In genomic region chr2:12331698-12332097, GRCh38 we compare ENCODE assay signal across 22 cellular contexts.
DNase-seq lines count a peak whose midpoint lies in the region; ATAC-seq, FAIRE-seq and TF ChIP-seq lines count a peak whose summit lies in the region.
"Had no signal": no experiment of that assay in that cellular context is flagged by ENCODE, and none has a peak within 500 bp of the region (broad histone marks: within the 10 kb centered on the region; RNA-seq: fewer than 3 reads in every experiment).

No MANE protein-coding gene starts in this region.

- H3K36me3 ChIP-seq in SK-N-SH (replicated peaks in 1 of 2; ENCODE audit: control insufficient read depth in 1 of 2, insufficient read depth in 2 of 2, low read length in 1 of 2) (no peaks in the 10 kb centered on the region), HEK293 (ENCODE audit: control insufficient read depth in 2 of 2, insufficient read depth in 1 of 2, low read length in 2 of 2) (no peaks in the 10 kb centered on the region), K562 (ENCODE audit: control insufficient read depth, insufficient read depth, low read length) (peaks cover 19% of the 10 kb centered on the region)
- H3K36me3 ChIP-seq: BLaER1 treated with 17β-estradiol and CSF1 and Interleukin-3, amounts not matched to agents 10 nM and 100 nM had no signal

- H3K9ac ChIP-seq in SK-N-SH = no peak overlapping the region
- H3K9ac ChIP-seq in K562 (ENCODE audit: insufficient read depth in 1 of 2, low read depth in 2 of 2, low read length in 2 of 2) = no peak overlapping the region
- H3K9ac ChIP-seq: BLaER1 treated with 17β-estradiol and CSF1 and Interleukin-3, amounts not matched to agents 10 nM and 100 nM had no signal

- TF ChIP-seq RAD21 in SK-N-SH (IDR thresholded peaks at IDR 0.05; ENCODE audit: low read length) = no peak
- TF ChIP-seq RAD21 in K562 (CRISPR knock-in tag; conservative IDR thresholded peaks at IDR 0.05 in 1 of 2, IDR thresholded peaks at IDR 0.05 in 1 of 2) = no peak

- H3K9me3 Mint-ChIP-seq in activated T-helper 17 cell treated with anti-CD3 and anti-CD28 coated beads, Interleukin-2, amount 50 U/mL, for 72 hours = peaks cover 3% of the 10 kb centered on the region
- no peaks in the 10 kb centered on the region for H3K9me3 Mint-ChIP-seq in activated naive CD8-positive, alpha-beta T cell treated with anti-CD3 and anti-CD28 coated beads for 36 hours
- H3K9me3 Mint-ChIP-seq: CD4-positive, alpha-beta T cell; CD8-positive, alpha-beta T cell had no signal

- in situ Hi-C loops in K562 (cut with MboI) = no loop called here

- H3K4me2 ChIP-seq in SK-N-SH = no peak overlapping the region
- H3K4me2 ChIP-seq in K562 (ENCODE audit: insufficient read depth, low read length) = no peak overlapping the region
- H3K4me2 ChIP-seq: A549; BLaER1 treated with 17β-estradiol and CSF1 and Interleukin-3, amounts not matched to agents 10 nM and 100 nM had no signal

- CTCF ChIA-PET in SK-N-SH (lab: Yijun Ruan, JAX) (interaction anchor here (0.7 to 1.6 kb wide), 4 partner anchors 9 to 385 kb away, joined by 3 to 4 read pairs (median 4); partner anchors contain the start of gene TRIB2), HEK293 (lab: Yijun Ruan, JAX) (no interaction called here), K562 (lab: Yijun Ruan, JAX; ENCODE audit: low intra/inter-chr PET ratio) (no interaction called here)

- peaks cover 4 to 8% of the 10 kb centered on the region in 2 experiments; a peak in 3 of 4 replicates for H3K4me1 ChIP-seq in SK-N-SH (ENCODE audit: control insufficient read depth in 1 of 2, insufficient read depth in 2 of 2, low read depth in 1 of 2, low read length in 1 of 2)
- H3K4me1 ChIP-seq in HEK293 (ENCODE audit: control insufficient read depth, insufficient read depth, low read length) = no peaks in the 10 kb centered on the region
- no peaks in the 10 kb centered on the region; a peak in 1 of 5 replicates for H3K4me1 ChIP-seq in K562 (replicated peaks in 1 of 2; ENCODE audit: control insufficient read depth in 2 of 2, insufficient read depth in 2 of 2, low read length in 2 of 2)
- H3K4me1 ChIP-seq: A549, Caco-2 had no signal

- no peak for TF ChIP-seq POLR2A in K562 (conservative IDR thresholded peaks at IDR 0.05)

- TF ChIP-seq CTCF in SK-N-SH (IDR thresholded peaks at IDR 0.05) (no peak), HEK293 (tag by site-specific recombination; IDR thresholded peaks at IDR 0.05) (no peak), K562 (IDR thresholded peaks at IDR 0.05 in 2 of 3, conservative IDR thresholded peaks at IDR 0.05 in 1 of 3; ENCODE audit: insufficient read depth in 2 of 3, low read depth in 1 of 3, low read length in 3 of 3) (no peak)

- H3F3A ChIP-seq in SK-N-SH (replicated peaks; ENCODE audit: insufficient read depth) = no peaks in the 10 kb centered on the region

- H3K4me3 ChIP-seq in SK-N-SH (ENCODE audit: low read depth in 2 of 2, low read length in 1 of 2) (no peak overlapping the region), HEK293 (ENCODE audit: low read depth, low read length) (no peak overlapping the region), K562 (no peak overlapping the region)
- H3K4me3 ChIP-seq: A549; BLaER1 treated with 17β-estradiol and CSF1 and Interleukin-3, amounts not matched to agents 10 nM and 100 nM had no signal

- no peak for DNase-seq in SK-N-SH
- DNase-seq in K562 (ENCODE audit: extremely low read depth in 1 of 4, low spot score in 3 of 4) = no peak
- no peak for DNase-seq in activated naive CD8-positive, alpha-beta T cell treated with anti-CD3 and anti-CD28 coated beads for 36 hours
- DNase-seq: AML-193; Caco-2; Calu3; CD4-positive, alpha-beta T cell; CD8-positive, alpha-beta T cell; DMS79 treated with DMSO at 0.1 percent for 48 hours; GF-D8 had no signal

- H3K4me1 Mint-ChIP-seq in activated T-helper 17 cell treated with anti-CD3 and anti-CD28 coated beads, Interleukin-2, amount 50 U/mL, for 72 hours = peaks cover 7% of the 10 kb centered on the region
- peaks cover 13% of the 10 kb centered on the region for H3K4me1 Mint-ChIP-seq in activated naive CD8-positive, alpha-beta T cell treated with anti-CD3 and anti-CD28 coated beads for 36 hours

- intact Hi-C loops in K562 (cut with micrococcal nuclease) = no loop called here

- no peaks in the 10 kb centered on the region for H3K36me3 Mint-ChIP-seq in activated T-helper 17 cell treated with anti-CD3 and anti-CD28 coated beads, Interleukin-2, amount 50 U/mL, for 72 hours (ENCODE audit: low read depth)
- no peaks in the 10 kb centered on the region for H3K36me3 Mint-ChIP-seq in activated naive CD8-positive, alpha-beta T cell treated with anti-CD3 and anti-CD28 coated beads for 36 hours
- H3K36me3 Mint-ChIP-seq: CD8-positive, alpha-beta T cell had no signal

- TF ChIP-seq EP300 in SK-N-SH (IDR thresholded peaks at IDR 0.05; ENCODE audit: borderline replicate concordance in 1 of 2, low read depth in 1 of 2, low read length in 1 of 2) (no peak), K562 (IDR thresholded peaks at IDR 0.05; ENCODE audit: low read length) (no peak)

- BruUV-seq in K562 (replicated peaks; lab: Mats Ljungman, UMichigan) = no TSS peak

- no peaks in the 10 kb centered on the region for H3K9me2 ChIP-seq in SK-N-SH

- H3K4me3 Mint-ChIP-seq in activated T-helper 17 cell treated with anti-CD3 and anti-CD28 coated beads, Interleukin-2, amount 50 U/mL, for 72 hours = no peak overlapping the region
- H3K4me3 Mint-ChIP-seq in activated naive CD8-positive, alpha-beta T cell treated with anti-CD3 and anti-CD28 coated beads for 36 hours = no peak overlapping the region
- H3K4me3 Mint-ChIP-seq: B cell; CD4-positive, alpha-beta T cell; CD8-positive, alpha-beta T cell had no signal

- ATAC-seq in SK-N-SH treated with all-trans-retinoic acid at 6 μM for 48 hours (no peak), K562 (no peak)
- ATAC-seq in activated T-helper 17 cell treated with anti-CD3 and anti-CD28 coated beads, Interleukin-2, amount 50 U/mL, for 72 hours (replicated peaks) = no peak
- ATAC-seq: A549; CD8-positive, alpha-beta T cell had no signal

- no peak for FAIRE-seq in K562 (lab: Jason Lieb, UNC)
- FAIRE-seq: A549, D721Med, G401.6, GM12891, GM19239 had no signal

- H4K20me1 ChIP-seq in SK-N-SH (ENCODE audit: insufficient read depth) = no peaks in the 10 kb centered on the region
- H4K20me1 ChIP-seq in K562 (replicated peaks; ENCODE audit: control insufficient read depth, insufficient read depth, low read length) = no peaks in the 10 kb centered on the region
- H4K20me1 ChIP-seq: BLaER1 treated with 17β-estradiol and CSF1 and Interleukin-3, amounts not matched to agents 10 nM and 100 nM had no signal

- H3K27me3 ChIP-seq in SK-N-SH (ENCODE audit: insufficient read depth) = no peaks in the 10 kb centered on the region
- no peaks in the 10 kb centered on the region for H3K27me3 ChIP-seq in K562 (ENCODE audit: control insufficient read depth in 2 of 2, insufficient read depth in 2 of 2, low read length in 2 of 2)
- H3K27me3 ChIP-seq: BLaER1 treated with 17β-estradiol and CSF1 and Interleukin-3, amounts not matched to agents 10 nM and 100 nM had no signal

- H3K79me2 ChIP-seq in SK-N-SH (ENCODE audit: insufficient read depth) (no peaks in the 10 kb centered on the region), K562 (ENCODE audit: control insufficient read depth, insufficient read depth, low read length) (no peaks in the 10 kb centered on the region)

- no peak overlapping the region for H3K27ac Mint-ChIP-seq in activated T-helper 17 cell treated with anti-CD3 and anti-CD28 coated beads, Interleukin-2, amount 50 U/mL, for 72 hours
- no peak overlapping the region for H3K27ac Mint-ChIP-seq in activated naive CD8-positive, alpha-beta T cell treated with anti-CD3 and anti-CD28 coated beads for 36 hours
- H3K27ac Mint-ChIP-seq: B cell; CD4-positive, alpha-beta T cell; CD8-positive, alpha-beta T cell had no signal

- WGBS in SK-N-SH (ENCODE audit: low lambda C conversion rate) = 86% methylated on average over 2 of the region's 2 CpGs
- whole genome bisulfite sequencing in K562 (ENCODE audit: insufficient coverage, low coverage, missing lambda C conversion rate) = 89% methylated on average over 2 of the region's 2 CpGs

- H3K27me3 Mint-ChIP-seq in activated T-helper 17 cell treated with anti-CD3 and anti-CD28 coated beads, Interleukin-2, amount 50 U/mL, for 72 hours = no peaks in the 10 kb centered on the region
- peaks cover 13% of the 10 kb centered on the region for H3K27me3 Mint-ChIP-seq in activated naive CD8-positive, alpha-beta T cell treated with anti-CD3 and anti-CD28 coated beads for 36 hours
- H3K27me3 Mint-ChIP-seq: B cell; CD4-positive, alpha-beta T cell had no signal

- no peaks in the 10 kb centered on the region for H3K9me3 ChIP-seq in SK-N-SH
- H3K9me3 ChIP-seq in HEK293 (ENCODE audit: control insufficient read depth, insufficient read depth, low read depth, low read length) = no peaks in the 10 kb centered on the region
- 0 out of 2 replicates have a peak, but pooled peaks cover under 1% of the 10 kb centered on the region for H3K9me3 ChIP-seq in K562 (replicated peaks; ENCODE audit: control insufficient read depth, insufficient read depth, low read depth, low read length)
- H3K9me3 ChIP-seq: Caco-2 had no signal

- no peak overlapping the region for H3K27ac ChIP-seq in SK-N-SH (ENCODE audit: low read depth in 2 of 2, low read length in 1 of 2)
- no peak overlapping the region for H3K27ac ChIP-seq in HEK293 (ENCODE audit: extremely low read depth, low read depth, low read length)
- no peak overlapping the region for H3K27ac ChIP-seq in K562 (ENCODE audit: extremely low read depth, low read depth, low read length)
- H3K27ac ChIP-seq: 22Rv1; A549; BLaER1 treated with 17β-estradiol and CSF1 and Interleukin-3, amounts not matched to agents 10 nM and 100 nM; C4-2B had no signal

- no peak overlapping the region for H2AFZ ChIP-seq in SK-N-SH (ENCODE audit: low read depth)
- H2AFZ ChIP-seq in K562 (ENCODE audit: low read depth, low read length) = no peak overlapping the region

- no peaks in the 10 kb centered on the region for H3K9me1 ChIP-seq in K562 (ENCODE audit: control insufficient read depth, insufficient read depth, low read length)

- POLR2A ChIA-PET in SK-N-SH (lab: Yijun Ruan, JAX) (no interaction called here), HEK293 (lab: Yijun Ruan, JAX) (no interaction called here), K562 (lab: Yijun Ruan, JAX) (interaction anchor here (1.5 kb wide), 1 partner anchor 58 kb away, joined by 4 read pairs; no protein-coding TSS in a partner anchor)

TF ChIP-seq in SK-N-SH treated with all-trans-retinoic acid at 6 μM for 48 hours, 23 proteins besides CTCF, POLR2A, EP300 and RAD21:
- TF ChIP-seq ZNF565 (CRISPR knock-in tag; conservative IDR thresholded peaks at IDR 0.05; ENCODE audit: low read depth) = no peak
- TF ChIP-seq ZNF8 (CRISPR knock-in tag; IDR thresholded peaks at IDR 0.05) = 0 out of 2 replicates have a peak, but pooled peaks have one; percentile 31

TF ChIP-seq in SK-N-SH, 30 proteins besides CTCF, POLR2A, EP300 and RAD21 (continues in another document):
- no peak for TF ChIP-seq CHD2 (IDR thresholded peaks at IDR 0.05; ENCODE audit: low read length, partially characterized antibody)
- TF ChIP-seq ELF1 (IDR thresholded peaks at IDR 0.05) = no peak

TF ChIP-seq in HEK293, 187 proteins besides CTCF, POLR2A, EP300 and RAD21:
- TF ChIP-seq ZEB2 (tag by site-specific recombination; IDR thresholded peaks at IDR 0.05) = no peak
- TF ChIP-seq ZNF146 (tag by site-specific recombination; IDR thresholded peaks at IDR 0.05) = peak; percentile 67; the same call in 1 of the 2 replicates

TF ChIP-seq in K562, 482 proteins besides CTCF, POLR2A, EP300 and RAD21 (continues in another document):
- no peak for TF ChIP-seq POLR2B (IDR thresholded peaks at IDR 0.05; ENCODE audit: low read depth, partially characterized antibody)
